ENCODE assay signal across 8 cellular contexts in genomic region chr5:154860123-154860522, GRCh38. TPM values are rescaled to one million over a fixed set of nuclear protein-coding genes. Genes with fewer than 3 reads are reported as not detected.
DNase-seq lines count a peak whose midpoint lies in the region; TF ChIP-seq lines count a peak whose summit lies in the region.

No MANE protein-coding gene starts in this region.

- H3K4me1 ChIP-seq in BE2C (peaks cover 14% of the 10 kb centered on the region), Loucy (ENCODE audit: insufficient read depth, low read length, poor library complexity, severe bottlenecking) (peaks cover 5% of the 10 kb centered on the region), ascending aorta (peaks cover 0 to 22% of the 10 kb centered on the region in 2 donors), liver (ENCODE audit: control insufficient read depth in 4 of 4, insufficient read depth in 4 of 4, low read length in 3 of 4) (peaks cover 4 to 27% (median 24%) of the 10 kb centered on the region in 4 donors), urinary bladder (ENCODE audit: insufficient read depth) (no peaks in the 10 kb centered on the region)

- peak overlapping the region; percentile 88 for H3K4me2 ChIP-seq in Loucy (ENCODE audit: low read depth, low read length, poor library complexity, severe bottlenecking)

- H3K4me3 ChIP-seq in BE2C (ENCODE audit: low read depth, low read length) (peak overlapping the region; percentile 88), Loucy (ENCODE audit: low read length, poor library complexity, severe bottlenecking) (peak overlapping the region; percentile 95), ascending aorta (peak overlapping the region; percentile 74 to 90), liver (ENCODE audit: low read depth in 1 of 3, low read length in 3 of 3) (peak overlapping the region in 2 of 3 donors; percentile 27 to 75), urinary bladder (ENCODE audit: low read depth, low read length) (peak overlapping the region; percentile 92)

- H2AFZ ChIP-seq in Loucy (ENCODE audit: low read length): no peak overlapping the region

- H3K9ac ChIP-seq in Loucy (ENCODE audit: low read depth, low read length, poor library complexity, severe bottlenecking): peak overlapping the region; percentile 91
- H3K9ac ChIP-seq in liver (ENCODE audit: low read depth in 1 of 2, low read length in 2 of 2): peak overlapping the region in 1 of 2 donors; percentile 8

- DNase-seq in BE2C (no peak), ascending aorta (ENCODE audit: low spot score in 2 of 2) (peak in 1 of 2 donors; percentile 69), NCI-H1694 treated with DMSO at 0.1 percent for 48 hours (lab: John Stamatoyannopoulos, UW) (no peak), NCI-H2081 treated with DMSO at 0.1 percent for 48 hours (lab: John Stamatoyannopoulos, UW) (no peak), NCI-H748 (lab: John Stamatoyannopoulos, UW; ENCODE audit: unreplicated experiment) (no peak)

- TF ChIP-seq CTCF in BE2C (IDR thresholded peaks at IDR 0.05; ENCODE audit: low read depth, low read length) (no peak), Loucy (conservative IDR thresholded peaks at IDR 0.05; ENCODE audit: low read length) (no peak), ascending aorta (IDR thresholded peaks at IDR 0.05) (no peak), liver (IDR thresholded peaks at IDR 0.05; ENCODE audit: low read depth, low read length, missing input control) (no peak)

- intact Hi-C loops in ascending aorta (cut with DNase I): no loop called here

- H3K9me3 ChIP-seq in BE2C (no peaks in the 10 kb centered on the region), Loucy (ENCODE audit: insufficient read depth, low read depth, low read length) (no peaks in the 10 kb centered on the region), ascending aorta (no peaks in the 10 kb centered on the region), liver (ENCODE audit: control insufficient read depth in 4 of 4, low read length in 3 of 4) (no peaks in the 10 kb centered on the region)

- peaks cover 60% of the 10 kb centered on the region for H3K79me2 ChIP-seq in Loucy (ENCODE audit: insufficient read depth, low read length)

- H3K9me2 ChIP-seq in Loucy (replicated peaks; ENCODE audit: low read depth, low read length): no peaks in the 10 kb centered on the region

- peak overlapping the region; percentile 94 to 98 for H3K27ac ChIP-seq in ascending aorta
- peak overlapping the region; percentile 90 to 93 for H3K27ac ChIP-seq in liver (ENCODE audit: low read depth in 1 of 2, low read length in 2 of 2)
- no peak overlapping the region for H3K27ac ChIP-seq in urinary bladder (ENCODE audit: low read depth)

- 47% methylated on average over 5 of the region's 5 CpGs for WGBS in liver
- 30% methylated on average over 5 of the region's 5 CpGs for WGBS in urinary bladder

- H3K36me3 ChIP-seq in BE2C (peaks cover 20% of the 10 kb centered on the region), Loucy (ENCODE audit: insufficient read depth, low read length) (peaks cover 6% of the 10 kb centered on the region; the same call in 1 of the 2 replicates), ascending aorta (peaks cover 10 to 19% of the 10 kb centered on the region in 2 donors), liver (ENCODE audit: control insufficient read depth in 4 of 4, insufficient read depth in 3 of 4, low read depth in 1 of 4, low read length in 3 of 4) (peaks cover 0 to 8% (median under 1%) of the 10 kb centered on the region in 4 donors), urinary bladder (ENCODE audit: insufficient read depth) (no peaks in the 10 kb centered on the region)

- no peaks in the 10 kb centered on the region for H3K27me3 ChIP-seq in BE2C
- no peaks in the 10 kb centered on the region for H3K27me3 ChIP-seq in Loucy (ENCODE audit: insufficient read depth, low read length, poor library complexity, severe bottlenecking)
- no peaks in the 10 kb centered on the region for H3K27me3 ChIP-seq in ascending aorta
- no peaks in the 10 kb centered on the region for H3K27me3 ChIP-seq in liver (ENCODE audit: control insufficient read depth in 4 of 4, insufficient read depth in 4 of 4, low read length in 3 of 4)

- no peaks in the 10 kb centered on the region for H3F3A ChIP-seq in Loucy (ENCODE audit: low read depth)

- TF ChIP-seq RAD21 in liver (IDR thresholded peaks at IDR 0.05): no peak

- peaks cover 49% of the 10 kb centered on the region for H4K20me1 ChIP-seq in Loucy (ENCODE audit: insufficient read depth, low read length, poor library complexity, severe bottlenecking)

TF ChIP-seq in liver, 16 proteins besides CTCF, POLR2A, EP300 and RAD21:
- TF ChIP-seq GABPA (IDR thresholded peaks at IDR 0.05 in 1 of 2, conservative IDR thresholded peaks at IDR 0.05 in 1 of 2) (no peak), NR2F2 (IDR thresholded peaks at IDR 0.05) (no peak), RXRA (IDR thresholded peaks at IDR 0.05) (no peak), ZBTB33 (IDR thresholded peaks at IDR 0.05) (no peak), HNF4A (conservative IDR thresholded peaks at IDR 0.05) (no peak), ATF3 (IDR thresholded peaks at IDR 0.05) (no peak), REST (IDR thresholded peaks at IDR 0.05) (no peak), TAF1 (conservative IDR thresholded peaks at IDR 0.05) (no peak), MAX (IDR thresholded peaks at IDR 0.05) (no peak), EGR1 (IDR thresholded peaks at IDR 0.05; ENCODE audit: low read depth in 2 of 2) (no peak), FOXA2 (IDR thresholded peaks at IDR 0.05) (no peak), SP1 (IDR thresholded peaks at IDR 0.05) (no peak), YY1 (IDR thresholded peaks at IDR 0.05) (no peak), HNF4G (IDR thresholded peaks at IDR 0.05) (no peak), FOXA1 (IDR thresholded peaks at IDR 0.05) (no peak), JUND (IDR thresholded peaks at IDR 0.05) (no peak)
TF ChIP-seq in liver: peak in this region for 0.

RNA-seq across cellular contexts. Expression of gene CNOT8, which starts 1.7 kb away (rescaled TPM):
- 89.2 TPM for polyA plus RNA-seq in BE2C (2012; ENCODE audit: insufficient read depth, insufficient read length, low read depth)
- total RNA-seq in ascending aorta (32.1 TPM), liver (10 to 100 TPM; 28.9 to 38.9 TPM), urinary bladder (71.4 TPM)
- polyA plus RNA-seq in liver (10 to 100 TPM; 12.6 to 12.7 TPM), urinary bladder (49.8 TPM)

RNA-seq across cellular contexts. Expression of gene FAXDC2, which starts 9.7 kb away (rescaled TPM):
- polyA plus RNA-seq in BE2C (2012; ENCODE audit: insufficient read depth, insufficient read length, low read depth): 27.5 TPM
- 25.3 TPM for total RNA-seq in ascending aorta
- total RNA-seq in liver: 100 to 1,000 TPM in 1 of 2 donors, 10 to 100 TPM in 1; 73.0 to 110 TPM
- polyA plus RNA-seq in liver: 10 to 100 TPM; 27.5 to 56.1 TPM
- total RNA-seq in urinary bladder: 28.2 TPM
- polyA plus RNA-seq in urinary bladder: 47.8 TPM
